17 cellular contexts compared by ENCODE assay signal in the genomic region with DNA sequence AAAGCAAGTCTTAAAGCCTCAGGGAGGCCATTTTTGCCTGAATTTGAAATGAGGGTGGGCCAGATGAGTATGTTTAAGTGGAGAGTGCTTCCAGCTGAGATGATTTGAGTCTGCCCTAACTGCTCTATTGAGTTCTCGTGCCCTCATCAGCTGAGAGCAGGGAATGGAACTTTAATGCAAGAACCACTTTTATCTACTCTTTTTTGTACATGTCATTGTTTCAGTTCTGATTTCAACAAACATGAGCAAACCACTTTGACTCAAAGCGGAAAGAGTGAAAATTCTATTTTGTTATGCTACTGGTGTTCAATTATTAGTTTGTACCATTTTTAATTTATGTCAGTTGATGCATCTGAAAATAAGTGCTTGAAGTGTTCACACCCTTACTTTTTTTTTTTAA. TPM values are rescaled to one million over a fixed set of nuclear protein-coding genes. Genes with fewer than 3 reads are reported as not detected.
A peak's percentile ranks its signal among the peaks of the same experiment; 100 is the strongest.
DNase-seq lines count a peak whose midpoint lies in the region; ATAC-seq, FAIRE-seq and TF ChIP-seq lines count a peak whose summit lies in the region.
"Had no signal": no experiment of that assay in that cellular context is flagged by ENCODE, and none has a peak within 500 bp of the region (broad histone marks: within the 10 kb centered on the region; RNA-seq: fewer than 3 reads in every experiment).

No MANE protein-coding gene starts in this region.

- 97% methylated on average over 2 of the region's 2 CpGs for WGBS in HepG2 (ENCODE audit: low lambda C conversion rate)
- 88% methylated on average over 2 of the region's 2 CpGs for WGBS in right lobe of liver (ENCODE audit: insufficient coverage, low coverage, low lambda C conversion rate, missing lambda C conversion rate)
- 82 to 91% (median 86%) methylated on average over 2 of the region's 2 CpGs for WGBS in small intestine, 3 donors

- H3K9ac ChIP-seq in HepG2 (ENCODE audit: insufficient read depth, low read depth, low read length): no peak overlapping the region

- H3K36me3 ChIP-seq in HepG2 (replicated peaks in 1 of 2; ENCODE audit: control insufficient read depth in 1 of 2, insufficient read depth in 2 of 2, low read length in 2 of 2) (0 out of 5 replicates have a peak, but pooled peaks cover 0 to 4% of the 10 kb centered on the region in 2 experiments), right lobe of liver (peaks cover 0 to 4% (median 0%) of the 10 kb centered on the region in 4 donors), small intestine (ENCODE audit: control insufficient read depth in 2 of 2, insufficient read depth in 2 of 2, low read length in 2 of 2) (no peaks in the 10 kb centered on the region)
- H3K36me3 ChIP-seq: prostate gland had no signal

- in situ Hi-C loops in HepG2 (cut with HindIII; ENCODE audit: extremely low pct_ligation_motif_present, low pct_unique_long_range_greater_than_20kb): no loop called here

- TF ChIP-seq CTCF in HepG2 (CRISPR knock-in tag; IDR thresholded peaks at IDR 0.05) (no peak), right lobe of liver (IDR thresholded peaks at IDR 0.05) (no peak)

- H3K4me2 ChIP-seq in HepG2 (ENCODE audit: low read depth, low read length): no peak overlapping the region

- H3K4me3 ChIP-seq in HepG2 (replicated peaks in 1 of 3; ENCODE audit: insufficient read depth in 1 of 3, low read depth in 2 of 3, low read length in 3 of 3) (no peak overlapping the region), right lobe of liver (no peak overlapping the region), small intestine (ENCODE audit: low read depth in 1 of 2, low read length in 2 of 2) (no peak overlapping the region)
- H3K4me3 ChIP-seq: HAP-1, prostate gland had no signal

- H3K27me3 ChIP-seq in HepG2 (ENCODE audit: control insufficient read depth in 1 of 2, insufficient read depth in 2 of 2, low read length in 2 of 2): no peaks in the 10 kb centered on the region
- H3K27me3 ChIP-seq in right lobe of liver: no peaks in the 10 kb centered on the region
- H3K27me3 ChIP-seq in small intestine (ENCODE audit: control insufficient read depth in 2 of 2, insufficient read depth in 2 of 2, low read length in 2 of 2): no peaks in the 10 kb centered on the region

- DNase-seq in HepG2 (ENCODE audit: low spot score) (no peak), right lobe of liver (no peak), erythroblast (lab: John Stamatoyannopoulos, UW) (no peak), small intestine (no peak), NCI-H1092 treated with DMSO at 0.1 percent for 48 hours (lab: John Stamatoyannopoulos, UW) (no peak)
- DNase-seq in stimulated activated naive CD8-positive, alpha-beta T cell treated with anti-CD3 and anti-CD28 coated beads, Interleukin-15, Interleukin-2, amounts not matched to agents 100 U/mL and 50 U/mL, for 24 hours: no peak
- DNase-seq: activated naive CD8-positive, alpha-beta T cell treated with anti-CD3 and anti-CD28 coated beads, Interleukin-2, amount 10 ng/mL, durations not matched to agents 7 days and 5 days; AML-193; GF-D8; head of caudate nucleus; KBM-7; mammary epithelial cell; NCI-H2081 had no signal

- CTCF ChIA-PET in HepG2 (lab: Yijun Ruan, JAX; ENCODE audit: low intra/inter-chr PET ratio, low total read pairs): no interaction called here

- H3K9me3 ChIP-seq in HepG2 (ENCODE audit: low read length): no peaks in the 10 kb centered on the region
- H3K9me3 ChIP-seq in right lobe of liver: no peaks in the 10 kb centered on the region
- no peaks in the 10 kb centered on the region for H3K9me3 ChIP-seq in small intestine (ENCODE audit: control insufficient read depth, low read depth)
- H3K9me3 ChIP-seq: HAP-1, prostate gland had no signal

- no peak overlapping the region for H3K27ac ChIP-seq in HepG2 (ENCODE audit: extremely low read length, insufficient read depth, low read length)
- H3K27ac ChIP-seq in right lobe of liver: no peak overlapping the region
- no peak overlapping the region for H3K27ac ChIP-seq in small intestine (ENCODE audit: low read depth in 1 of 2, low read length in 1 of 2)
- H3K27ac ChIP-seq: prostate gland had no signal

- H3K79me2 ChIP-seq in HepG2 (ENCODE audit: insufficient read depth, low read length): no peaks in the 10 kb centered on the region

- POLR2A ChIA-PET in HepG2 (lab: Yijun Ruan, JAX): no interaction called here

- FAIRE-seq in HepG2 (lab: Jason Lieb, UNC) (peak; percentile 48), small intestine (lab: Jason Lieb, UNC) (no peak)

- ATAC-seq in HepG2 (no peak), right lobe of liver (no peak), GM21619 (IDR thresholded peaks at IDR 0.05; ENCODE audit: unreplicated experiment) (peak; percentile 79), HG03378 (IDR thresholded peaks at IDR 0.05; ENCODE audit: unreplicated experiment) (peak; percentile 84)
- peak; percentile 79 for ATAC-seq in stimulated activated naive CD8-positive, alpha-beta T cell treated with anti-CD3 and anti-CD28 coated beads, Interleukin-15, Interleukin-2, amounts not matched to agents 100 U/mL and 50 U/mL, for 24 hours

- TF ChIP-seq RAD21 in HepG2 (CRISPR knock-in tag; IDR thresholded peaks at IDR 0.05): no peak

- intact Hi-C loops in HepG2 (cut with micrococcal nuclease; ENCODE audit: unreplicated experiment) (no loop called here), right lobe of liver (cut with DNase I) (no loop called here)

- TF ChIP-seq EP300 in HepG2 (IDR thresholded peaks at IDR 0.05; ENCODE audit: low read depth in 2 of 2, low read length in 2 of 2) (no peak), HepG2 (CRISPR knock-in tag; IDR thresholded peaks at IDR 0.05; ENCODE audit: borderline replicate concordance) (no peak)

- H4K20me1 ChIP-seq in HepG2 (ENCODE audit: insufficient read depth, low read length): no peaks in the 10 kb centered on the region

- BruUV-seq in HepG2 (replicated peaks; lab: Mats Ljungman, UMichigan): no TSS peak

- H2AFZ ChIP-seq in HepG2 (ENCODE audit: low read length): no peak overlapping the region

- TF ChIP-seq POLR2A in HepG2 (IDR thresholded peaks at IDR 0.05; ENCODE audit: insufficient read depth in 1 of 2, low read depth in 2 of 2, low read length in 2 of 2): no peak
- TF ChIP-seq POLR2A in right lobe of liver (IDR thresholded peaks at IDR 0.05): no peak
- no peak for TF ChIP-seq POLR2A in erythroblast (IDR thresholded peaks at IDR 0.05; ENCODE audit: low read length)

- H3K4me1 ChIP-seq in HepG2 (ENCODE audit: insufficient read depth, low read length) (no peaks in the 10 kb centered on the region), right lobe of liver (no peaks in the 10 kb centered on the region), small intestine (ENCODE audit: control insufficient read depth in 2 of 2, insufficient read depth in 1 of 2, low read depth in 1 of 2, low read length in 1 of 2) (no peaks in the 10 kb centered on the region)
- H3K4me1 ChIP-seq: HAP-1, prostate gland had no signal

RNA-seq across cellular contexts. Expression of a gene that starts 35.8 kb away (rescaled TPM):
- 9.2 and 13.5 TPM in 2 replicates for total RNA-seq in HepG2 (2016; rRNA removed; fragmentation: Illumina TruSeq; extraction: Trizol)
- total RNA-seq in HepG2 (2016; cell fraction: cytosol; rRNA removed; fragmentation: Illumina TruSeq; extraction: Trizol; ENCODE audit: low read depth): 6.0 and 8.2 TPM in 2 replicates
- total RNA-seq in HepG2 (2016; cell fraction: insoluble cytoplasmic fraction; rRNA removed; fragmentation: Illumina TruSeq; extraction: Trizol): 10.4 and 11.0 TPM in 2 replicates
- total RNA-seq in HepG2 (2016; cell fraction: membrane; rRNA removed; fragmentation: Illumina TruSeq; extraction: Trizol): 16.1 and 19.8 TPM in 2 replicates
- 7.2 and 8.2 TPM in 2 replicates for total RNA-seq in HepG2 (2016; cell fraction: nucleus; rRNA removed; fragmentation: Illumina TruSeq; extraction: Trizol)
- polyA plus RNA-seq in HepG2 (2011; rRNA removed): 20.2 and 20.3 TPM in 2 replicates
- 11.6 and 13.6 TPM in 2 replicates for polyA plus RNA-seq in HepG2 (2011; cell fraction: cytosol; rRNA removed)
- 6.9 and 9.9 TPM in 2 replicates for polyA plus RNA-seq in HepG2 (2011; cell fraction: nucleus; rRNA removed)
- polyA plus RNA-seq in HepG2 (2012): 15.4 and 17.6 TPM in 2 replicates
- polyA plus RNA-seq in HepG2 (2016; cell fraction: cytosol; fragmentation: Illumina TruSeq; extraction: Trizol; ENCODE audit: low read depth): 9.8 and 10.5 TPM in 2 replicates
- polyA plus RNA-seq in HepG2 (2016; cell fraction: insoluble cytoplasmic fraction; fragmentation: Illumina TruSeq; extraction: Trizol; ENCODE audit: low read depth): 11.4 and 13.3 TPM in 2 replicates
- polyA plus RNA-seq in HepG2 (2016; cell fraction: membrane; fragmentation: Illumina TruSeq; extraction: Trizol; ENCODE audit: low read depth): 15.7 and 16.5 TPM in 2 replicates
- polyA plus RNA-seq in HepG2 (2016; cell fraction: nucleus; fragmentation: Illumina TruSeq; extraction: Trizol; ENCODE audit: insufficient read depth, low read depth): 8.7 and 9.6 TPM in 2 replicates
- polyA minus RNA-seq in HepG2 (2011; rRNA and poly(A)+ RNA removed; ENCODE audit: low replicate concordance): 36.6 and 47.8 TPM in 2 replicates
- 16.3 and 18.7 TPM in 2 replicates for polyA minus RNA-seq in HepG2 (2011; cell fraction: cytosol; rRNA and poly(A)+ RNA removed)
- 19.4 and 21.5 TPM in 2 replicates for polyA minus RNA-seq in HepG2 (2011; cell fraction: nucleus; rRNA and poly(A)+ RNA removed)
- total RNA-seq in right lobe of liver: 10 to 100 TPM; 20.1 to 28.3 (median 23.1) TPM
- 1 to 10 TPM; 5.6 to 9.2 (median 5.7) TPM for polyA plus RNA-seq in small intestine

RNA-seq across cellular contexts. Expression of a gene that starts 51.5 kb away (rescaled TPM):
- total RNA-seq in HepG2 (2016; rRNA removed; fragmentation: Illumina TruSeq; extraction: Trizol) (68.7 and 98.1 TPM in 2 replicates), right lobe of liver (10 to 100 TPM; 13.1 to 17.1 (median 14.7) TPM)
- total RNA-seq in HepG2 (2016; cell fraction: cytosol; rRNA removed; fragmentation: Illumina TruSeq; extraction: Trizol; ENCODE audit: low read depth): 16.9 and 18.1 TPM in 2 replicates
- 74.8 and 108 TPM in 2 replicates for total RNA-seq in HepG2 (2016; cell fraction: insoluble cytoplasmic fraction; rRNA removed; fragmentation: Illumina TruSeq; extraction: Trizol)
- 26.9 and 30.0 TPM in 2 replicates for total RNA-seq in HepG2 (2016; cell fraction: membrane; rRNA removed; fragmentation: Illumina TruSeq; extraction: Trizol)
- 36.8 and 38.1 TPM in 2 replicates for total RNA-seq in HepG2 (2016; cell fraction: nucleus; rRNA removed; fragmentation: Illumina TruSeq; extraction: Trizol)
- polyA plus RNA-seq in HepG2 (2011; rRNA removed) (12.0 and 17.5 TPM in 2 replicates), small intestine (10 to 100 TPM; 11.9 to 38.8 (median 17.4) TPM)
- 17.7 and 19.6 TPM in 2 replicates for polyA plus RNA-seq in HepG2 (2011; cell fraction: cytosol; rRNA removed)
- polyA plus RNA-seq in HepG2 (2011; cell fraction: nucleus; rRNA removed): 19.9 and 35.1 TPM in 2 replicates
- 20.1 and 33.0 TPM in 2 replicates for polyA plus RNA-seq in HepG2 (2012)
- 18.6 and 21.1 TPM in 2 replicates for polyA plus RNA-seq in HepG2 (2016; cell fraction: cytosol; fragmentation: Illumina TruSeq; extraction: Trizol; ENCODE audit: low read depth)
- 115 and 129 TPM in 2 replicates for polyA plus RNA-seq in HepG2 (2016; cell fraction: insoluble cytoplasmic fraction; fragmentation: Illumina TruSeq; extraction: Trizol; ENCODE audit: low read depth)
- 21.5 and 24.3 TPM in 2 replicates for polyA plus RNA-seq in HepG2 (2016; cell fraction: membrane; fragmentation: Illumina TruSeq; extraction: Trizol; ENCODE audit: low read depth)
- 42.9 and 51.0 TPM in 2 replicates for polyA plus RNA-seq in HepG2 (2016; cell fraction: nucleus; fragmentation: Illumina TruSeq; extraction: Trizol; ENCODE audit: insufficient read depth, low read depth)
- polyA minus RNA-seq in HepG2 (2011; rRNA and poly(A)+ RNA removed; ENCODE audit: low replicate concordance): 22.5 and 25.4 TPM in 2 replicates
- polyA minus RNA-seq in HepG2 (2011; cell fraction: cytosol; rRNA and poly(A)+ RNA removed): 18.1 and 24.0 TPM in 2 replicates
- polyA minus RNA-seq in HepG2 (2011; cell fraction: nucleus; rRNA and poly(A)+ RNA removed): 78.7 and 105 TPM in 2 replicates

Comparison
In these comparisons a context has a peak if more than half of its experiments do, and no peak if none do; other contexts are left out.
1. ATAC-seq: peak in GM21619 (single experiment), HG03378 (single experiment) and stimulated activated naive CD8-positive, alpha-beta T cell treated with anti-CD3 and anti-CD28 coated beads, Interleukin-15, Interleukin-2, amounts not matched to agents 100 U/mL and 50 U/mL, for 24 hours (single experiment); none in HepG2 (single experiment) and right lobe of liver (0 of 4).